In the genomic region with DNA sequence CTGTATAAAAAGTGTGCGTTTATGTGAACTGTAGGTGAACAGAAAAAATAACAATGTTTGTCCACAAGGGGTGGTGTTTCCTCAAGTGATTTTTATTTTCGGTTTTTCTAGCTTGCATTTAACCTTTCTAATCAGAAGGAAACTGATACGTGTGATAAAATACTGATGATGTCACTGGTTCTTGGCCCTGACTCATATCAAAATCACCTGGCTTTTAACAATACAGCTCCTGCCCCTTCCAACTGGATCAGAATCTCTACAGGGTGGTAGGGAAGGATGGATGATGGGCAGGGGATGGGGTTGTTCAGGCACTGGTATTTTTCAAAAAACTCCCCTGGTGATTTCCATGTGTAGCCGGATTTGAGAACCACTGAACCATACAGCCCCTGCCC, we compare ENCODE assay signal across 2 cellular contexts.
TF ChIP-seq lines count a peak whose summit lies in the region.

No MANE protein-coding gene starts in this region.

TF ChIP-seq in SK-N-SH, 30 proteins besides CTCF, POLR2A, EP300 and RAD21 (continued from another document):
- TF ChIP-seq PBX3 (IDR thresholded peaks at IDR 0.05) = no peak
TF ChIP-seq in SK-N-SH: peak in this region for 1.

TF ChIP-seq in GM23338, 12 proteins besides CTCF, POLR2A, EP300 and RAD21 (continued from another document):
- TF ChIP-seq, protein P1, sequence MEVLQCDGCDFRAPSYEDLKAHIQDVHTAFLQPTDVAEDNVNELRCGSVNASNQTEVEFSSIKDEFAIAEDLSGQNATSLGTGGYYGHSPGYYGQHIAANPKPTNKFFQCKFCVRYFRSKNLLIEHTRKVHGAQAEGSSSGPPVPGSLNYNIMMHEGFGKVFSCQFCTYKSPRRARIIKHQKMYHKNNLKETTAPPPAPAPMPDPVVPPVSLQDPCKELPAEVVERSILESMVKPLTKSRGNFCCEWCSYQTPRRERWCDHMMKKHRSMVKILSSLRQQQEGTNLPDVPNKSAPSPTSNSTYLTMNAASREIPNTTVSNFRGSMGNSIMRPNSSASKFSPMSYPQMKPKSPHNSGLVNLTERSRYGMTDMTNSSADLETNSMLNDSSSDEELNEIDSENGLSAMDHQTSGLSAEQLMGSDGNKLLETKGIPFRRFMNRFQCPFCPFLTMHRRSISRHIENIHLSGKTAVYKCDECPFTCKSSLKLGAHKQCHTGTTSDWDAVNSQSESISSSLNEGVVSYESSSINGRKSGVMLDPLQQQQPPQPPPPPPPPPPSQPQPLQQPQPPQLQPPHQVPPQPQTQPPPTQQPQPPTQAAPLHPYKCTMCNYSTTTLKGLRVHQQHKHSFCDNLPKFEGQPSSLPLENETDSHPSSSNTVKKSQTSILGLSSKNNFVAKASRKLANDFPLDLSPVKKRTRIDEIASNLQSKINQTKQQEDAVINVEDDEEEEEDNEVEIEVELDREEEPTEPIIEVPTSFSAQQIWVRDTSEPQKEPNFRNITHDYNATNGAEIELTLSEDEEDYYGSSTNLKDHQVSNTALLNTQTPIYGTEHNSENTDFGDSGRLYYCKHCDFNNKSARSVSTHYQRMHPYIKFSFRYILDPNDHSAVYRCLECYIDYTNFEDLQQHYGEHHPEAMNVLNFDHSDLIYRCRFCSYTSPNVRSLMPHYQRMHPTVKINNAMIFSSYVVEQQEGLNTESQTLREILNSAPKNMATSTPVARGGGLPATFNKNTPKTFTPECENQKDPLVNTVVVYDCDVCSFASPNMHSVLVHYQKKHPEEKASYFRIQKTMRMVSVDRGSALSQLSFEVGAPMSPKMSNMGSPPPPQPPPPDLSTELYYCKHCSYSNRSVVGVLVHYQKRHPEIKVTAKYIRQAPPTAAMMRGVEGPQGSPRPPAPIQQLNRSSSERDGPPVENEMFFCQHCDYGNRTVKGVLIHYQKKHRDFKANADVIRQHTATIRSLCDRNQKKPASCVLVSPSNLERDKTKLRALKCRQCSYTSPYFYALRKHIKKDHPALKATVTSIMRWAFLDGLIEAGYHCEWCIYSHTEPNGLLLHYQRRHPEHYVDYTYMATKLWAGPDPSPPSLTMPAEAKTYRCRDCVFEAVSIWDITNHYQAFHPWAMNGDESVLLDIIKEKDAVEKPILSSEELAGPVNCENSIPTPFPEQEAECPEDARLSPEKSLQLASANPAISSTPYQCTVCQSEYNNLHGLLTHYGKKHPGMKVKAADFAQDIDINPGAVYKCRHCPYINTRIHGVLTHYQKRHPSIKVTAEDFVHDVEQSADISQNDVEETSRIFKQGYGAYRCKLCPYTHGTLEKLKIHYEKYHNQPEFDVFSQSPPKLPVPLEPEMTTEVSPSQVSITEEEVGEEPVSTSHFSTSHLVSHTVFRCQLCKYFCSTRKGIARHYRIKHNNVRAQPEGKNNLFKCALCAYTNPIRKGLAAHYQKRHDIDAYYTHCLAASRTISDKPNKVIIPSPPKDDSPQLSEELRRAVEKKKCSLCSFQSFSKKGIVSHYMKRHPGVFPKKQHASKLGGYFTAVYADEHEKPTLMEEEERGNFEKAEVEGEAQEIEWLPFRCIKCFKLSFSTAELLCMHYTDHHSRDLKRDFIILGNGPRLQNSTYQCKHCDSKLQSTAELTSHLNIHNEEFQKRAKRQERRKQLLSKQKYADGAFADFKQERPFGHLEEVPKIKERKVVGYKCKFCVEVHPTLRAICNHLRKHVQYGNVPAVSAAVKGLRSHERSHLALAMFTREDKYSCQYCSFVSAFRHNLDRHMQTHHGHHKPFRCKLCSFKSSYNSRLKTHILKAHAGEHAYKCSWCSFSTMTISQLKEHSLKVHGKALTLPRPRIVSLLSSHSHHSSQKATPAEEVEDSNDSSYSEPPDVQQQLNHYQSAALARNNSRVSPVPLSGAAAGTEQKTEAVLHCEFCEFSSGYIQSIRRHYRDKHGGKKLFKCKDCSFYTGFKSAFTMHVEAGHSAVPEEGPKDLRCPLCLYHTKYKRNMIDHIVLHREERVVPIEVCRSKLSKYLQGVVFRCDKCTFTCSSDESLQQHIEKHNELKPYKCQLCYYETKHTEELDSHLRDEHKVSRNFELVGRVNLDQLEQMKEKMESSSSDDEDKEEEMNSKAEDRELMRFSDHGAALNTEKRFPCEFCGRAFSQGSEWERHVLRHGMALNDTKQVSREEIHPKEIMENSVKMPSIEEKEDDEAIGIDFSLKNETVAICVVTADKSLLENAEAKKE (CRISPR knock-in tag; IDR thresholded peaks at IDR 0.05) = no peak
